In genomic region chr12:124512667-124513296, GRCh38 we compare ENCODE assay signal across 8 cellular contexts. TPM values are rescaled to one million over a fixed set of nuclear protein-coding genes. Genes with fewer than 3 reads are reported as not detected.
DNase-seq lines count a peak whose midpoint lies in the region; ATAC-seq and TF ChIP-seq lines count a peak whose summit lies in the region.

No MANE protein-coding gene starts in this region.

- TF ChIP-seq CTCF in colonic mucosa (IDR thresholded peaks at IDR 0.05) (no peak), kidney epithelial cell (IDR thresholded peaks at IDR 0.05; ENCODE audit: insufficient read depth, low read length, poor library complexity, severe bottlenecking) (no peak), MM.1S (IDR thresholded peaks at IDR 0.05; ENCODE audit: low read length) (no peak)

- H3F3A ChIP-seq in MM.1S (ENCODE audit: insufficient read depth, low read length), result no peaks in the 10 kb centered on the region

- peak overlapping the region in 1 of 2 donors; percentile 70 for H3K9ac ChIP-seq in colonic mucosa (ENCODE audit: low read depth in 2 of 2, low read length in 2 of 2)
- peak overlapping the region; percentile 7 to 50 for H3K9ac ChIP-seq in stomach smooth muscle (ENCODE audit: low read length in 2 of 2)
- no peak overlapping the region for H3K9ac ChIP-seq in MM.1S (ENCODE audit: low read length)

- H3K27me3 ChIP-seq in colonic mucosa, result no peaks in the 10 kb centered on the region
- H3K27me3 ChIP-seq in kidney epithelial cell (ENCODE audit: control insufficient read depth, insufficient read depth, low read length), result no peaks in the 10 kb centered on the region
- no peaks in the 10 kb centered on the region for H3K27me3 ChIP-seq in stomach smooth muscle (ENCODE audit: control insufficient read depth in 1 of 2, insufficient read depth in 2 of 2, low read length in 2 of 2)
- H3K27me3 ChIP-seq in MM.1S (replicated peaks; ENCODE audit: insufficient read depth, low read length), result no peaks in the 10 kb centered on the region

- no peak overlapping the region for H3K4me3 ChIP-seq in colonic mucosa
- no peak overlapping the region for H3K4me3 ChIP-seq in kidney epithelial cell (ENCODE audit: low read depth, low read length)
- peak overlapping the region; percentile 4 to 52 for H3K4me3 ChIP-seq in stomach smooth muscle (ENCODE audit: low read length in 2 of 2)
- no peak overlapping the region for H3K4me3 ChIP-seq in MM.1S (ENCODE audit: low read length)

- no peak for ATAC-seq in HG03045 (IDR thresholded peaks at IDR 0.05; ENCODE audit: unreplicated experiment)

- H3K4me2 ChIP-seq in MM.1S (ENCODE audit: low read depth, low read length), result no peak overlapping the region

- H3K9me3 ChIP-seq in colonic mucosa, result no peaks in the 10 kb centered on the region
- no peaks in the 10 kb centered on the region for H3K9me3 ChIP-seq in stomach smooth muscle (ENCODE audit: control insufficient read depth in 2 of 2, low read length in 2 of 2)
- H3K9me3 ChIP-seq in MM.1S (replicated peaks; ENCODE audit: insufficient read depth, low read length), result no peaks in the 10 kb centered on the region

- peak overlapping the region; percentile 26 for H3K27ac ChIP-seq in colonic mucosa
- H3K27ac ChIP-seq in stomach smooth muscle (ENCODE audit: low read length), result peak overlapping the region; percentile 69
- H3K27ac ChIP-seq in MM.1S (ENCODE audit: low read length), result no peak overlapping the region

- peak; percentile 94 for DNase-seq in COLO829 (ENCODE audit: low spot score)
- peak; percentile 81 for DNase-seq in NCI-H2227 (lab: John Stamatoyannopoulos, UW; ENCODE audit: unreplicated experiment)
- peak; percentile 89 for DNase-seq in colonic mucosa
- DNase-seq in kidney epithelial cell (ENCODE audit: low read depth), result peak; percentile 86
- no peak for DNase-seq in MM.1S
- no peak for DNase-seq in stimulated activated CD4-positive, alpha-beta T cell treated with anti-CD3 and anti-CD28 coated beads, Interleukin-2, amount 100 ng/mL, for 48 hours

- H4K20me1 ChIP-seq in MM.1S (ENCODE audit: insufficient read depth, low read length), result no peaks in the 10 kb centered on the region

- peaks cover 89% of the 10 kb centered on the region for H3K79me2 ChIP-seq in MM.1S (ENCODE audit: low read length)

- no peak overlapping the region for H2AFZ ChIP-seq in MM.1S (ENCODE audit: low read length)

- intact Hi-C loops in colonic mucosa (cut with DNase I), result no loop called here

- H3K36me3 ChIP-seq in colonic mucosa, result no peaks in the 10 kb centered on the region
- H3K36me3 ChIP-seq in kidney epithelial cell (ENCODE audit: control insufficient read depth, insufficient read depth, low read length), result peaks cover 1% of the 10 kb centered on the region
- peaks cover 3 to 4% of the 10 kb centered on the region in 2 donors for H3K36me3 ChIP-seq in stomach smooth muscle (ENCODE audit: control insufficient read depth in 2 of 2, insufficient read depth in 2 of 2, low read length in 2 of 2)
- no peaks in the 10 kb centered on the region for H3K36me3 ChIP-seq in MM.1S (replicated peaks; ENCODE audit: insufficient read depth, low read length)

- no peaks in the 10 kb centered on the region for H3K9me2 ChIP-seq in MM.1S (replicated peaks; ENCODE audit: insufficient read depth, low read length)

- peaks cover 51% of the 10 kb centered on the region for H3K4me1 ChIP-seq in colonic mucosa
- H3K4me1 ChIP-seq in stomach smooth muscle (ENCODE audit: control insufficient read depth, insufficient read depth, low read length), result peaks cover 90% of the 10 kb centered on the region
- H3K4me1 ChIP-seq in MM.1S (ENCODE audit: low read length), result no peaks in the 10 kb centered on the region

RNA-seq across cellular contexts. Expression of gene NCOR2, which starts 54.6 kb away (rescaled TPM):
- total RNA-seq in colonic mucosa (100 to 1,000 TPM; 137 to 148 TPM), kidney epithelial cell (113 and 115 TPM in 2 replicates)

Comparison
In these comparisons a context has a peak if more than half of its experiments do, and no peak if none do; other contexts are left out.
1. DNase-seq: peak in COLO829 (single experiment), NCI-H2227 (single experiment), colonic mucosa (single experiment) and kidney epithelial cell (single experiment); none in MM.1S (single experiment) and stimulated activated CD4-positive, alpha-beta T cell treated with anti-CD3 and anti-CD28 coated beads, Interleukin-2, amount 100 ng/mL, for 48 hours (0 of 2).
2. H3K4me3 ChIP-seq: peak in stomach smooth muscle (2 of 2); none in colonic mucosa (single experiment), kidney epithelial cell (single experiment) and MM.1S (single experiment).